In genomic region chr6:37777272-37777736, GRCh38 we compare ENCODE assay signal across 1 cellular context.
TF ChIP-seq lines count a peak whose summit lies in the region.

No MANE protein-coding gene starts in this region.

TF ChIP-seq in GM12878, 131 proteins besides CTCF, POLR2A, EP300 and RAD21 (continued from another document and continues in another):
- TF ChIP-seq ZSCAN29 (IDR thresholded peaks at IDR 0.05) = 0 out of 2 replicates have a peak, but pooled peaks have one; percentile 47
- TF ChIP-seq HDGF (IDR thresholded peaks at IDR 0.05) = no peak
- no peak for TF ChIP-seq RFX5 (IDR thresholded peaks at IDR 0.05; ENCODE audit: low read depth, low read length)
- no peak for TF ChIP-seq NR2C2 (IDR thresholded peaks at IDR 0.05; ENCODE audit: borderline replicate concordance, control insufficient read depth, insufficient read length, low read depth)
- TF ChIP-seq EGR1 (IDR thresholded peaks at IDR 0.05; ENCODE audit: borderline replicate concordance in 1 of 2, low read depth in 2 of 2, low read length in 2 of 2) = no peak
- no peak for TF ChIP-seq MEF2A (IDR thresholded peaks at IDR 0.05; ENCODE audit: insufficient read depth, low read depth, low read length)
- no peak for TF ChIP-seq PRDM15 (CRISPR knock-in tag; IDR thresholded peaks at IDR 0.05)
- no peak for TF ChIP-seq HCFC1 (IDR thresholded peaks at IDR 0.05; ENCODE audit: low read length)
- no peak for TF ChIP-seq PML (IDR thresholded peaks at IDR 0.05; ENCODE audit: low read length)
- no peak for TF ChIP-seq CHD2 (IDR thresholded peaks at IDR 0.05; ENCODE audit: borderline replicate concordance, low read depth, low read length)
- no peak for TF ChIP-seq NBN (IDR thresholded peaks at IDR 0.05)
- no peak for TF ChIP-seq MTA2 (IDR thresholded peaks at IDR 0.05; ENCODE audit: low read depth)
- TF ChIP-seq MXI1 (IDR thresholded peaks at IDR 0.05; ENCODE audit: low read depth, low read length) = no peak
- no peak for TF ChIP-seq HDAC2 (IDR thresholded peaks at IDR 0.05)
- no peak for TF ChIP-seq TARDBP (IDR thresholded peaks at IDR 0.05; ENCODE audit: borderline replicate concordance)
- peak; percentile 99 for TF ChIP-seq MLLT1 (IDR thresholded peaks at IDR 0.05)
- TF ChIP-seq FOXK2 (IDR thresholded peaks at IDR 0.05) = no peak
- no peak for TF ChIP-seq BCL11A (IDR thresholded peaks at IDR 0.05; ENCODE audit: low read depth, low read length)
- TF ChIP-seq ATF3 (IDR thresholded peaks at IDR 0.05; ENCODE audit: borderline replicate concordance, extremely low read depth, low read depth, low read length) = no peak
- no peak for TF ChIP-seq NFXL1 (IDR thresholded peaks at IDR 0.05; ENCODE audit: borderline replicate concordance)
- TF ChIP-seq IKZF2 (IDR thresholded peaks at IDR 0.05) = peak; percentile 62 to 71
- TF ChIP-seq ZNF622 (IDR thresholded peaks at IDR 0.05) = no peak
- TF ChIP-seq CEBPB (IDR thresholded peaks at IDR 0.05; ENCODE audit: borderline replicate concordance in 1 of 2, low read depth in 2 of 2, low read length in 2 of 2) = no peak
- TF ChIP-seq RCOR1 (conservative IDR thresholded peaks at IDR 0.05; ENCODE audit: low read depth, low read length) = no peak
- no peak for TF ChIP-seq IRF4 (IDR thresholded peaks at IDR 0.05; ENCODE audit: low read depth, low read length)
- TF ChIP-seq EZH2 (IDR thresholded peaks at IDR 0.05; ENCODE audit: borderline replicate concordance, control insufficient read depth, low read depth, low read length) = no peak
- peak; percentile 69; the same call in 1 of the 2 replicates for TF ChIP-seq IKZF1 (conservative IDR thresholded peaks at IDR 0.05)
- TF ChIP-seq ZBTB11 (CRISPR knock-in tag; IDR thresholded peaks at IDR 0.05) = no peak
- TF ChIP-seq ZNF687 (IDR thresholded peaks at IDR 0.05) = peak; percentile 79
- no peak for TF ChIP-seq ZNF207 (IDR thresholded peaks at IDR 0.05; ENCODE audit: borderline replicate concordance)
- no peak for TF ChIP-seq SPI1 (IDR thresholded peaks at IDR 0.05; ENCODE audit: borderline replicate concordance, insufficient read depth, low read depth, low read length)
- no peak for TF ChIP-seq LARP7 (IDR thresholded peaks at IDR 0.05)
- no peak for TF ChIP-seq ASH2L (IDR thresholded peaks at IDR 0.05; ENCODE audit: borderline replicate concordance, low read depth)
- peak; percentile 50 for TF ChIP-seq PKNOX1 (IDR thresholded peaks at IDR 0.05)
- TF ChIP-seq NRF1 (conservative IDR thresholded peaks at IDR 0.05; ENCODE audit: low read depth, low read length) = no peak
- no peak for TF ChIP-seq ZBTB4 (CRISPR knock-in tag; IDR thresholded peaks at IDR 0.05)
- TF ChIP-seq NFIC (IDR thresholded peaks at IDR 0.05; ENCODE audit: low read depth, low read length) = no peak
- no peak for TF ChIP-seq ATF7 (IDR thresholded peaks at IDR 0.05; ENCODE audit: low read depth)
- peak; percentile 47; the same call in 1 of the 2 replicates for TF ChIP-seq RAD51 (IDR thresholded peaks at IDR 0.05)
- no peak for TF ChIP-seq IRF3 (IDR thresholded peaks at IDR 0.05)
- TF ChIP-seq CBX5 (IDR thresholded peaks at IDR 0.05; ENCODE audit: low read depth) = no peak
- peak; percentile 81; the same call in 1 of the 2 replicates for TF ChIP-seq RUNX3 (IDR thresholded peaks at IDR 0.05; ENCODE audit: low read length)
- TF ChIP-seq HDAC6 (IDR thresholded peaks at IDR 0.05; ENCODE audit: unreplicated experiment) = no peak
- no peak for TF ChIP-seq ZBTB33 (IDR thresholded peaks at IDR 0.05)
- no peak; the same call in 1 of the 2 replicates for TF ChIP-seq EED (IDR thresholded peaks at IDR 0.05; ENCODE audit: low read depth)
